In the genomic region with DNA sequence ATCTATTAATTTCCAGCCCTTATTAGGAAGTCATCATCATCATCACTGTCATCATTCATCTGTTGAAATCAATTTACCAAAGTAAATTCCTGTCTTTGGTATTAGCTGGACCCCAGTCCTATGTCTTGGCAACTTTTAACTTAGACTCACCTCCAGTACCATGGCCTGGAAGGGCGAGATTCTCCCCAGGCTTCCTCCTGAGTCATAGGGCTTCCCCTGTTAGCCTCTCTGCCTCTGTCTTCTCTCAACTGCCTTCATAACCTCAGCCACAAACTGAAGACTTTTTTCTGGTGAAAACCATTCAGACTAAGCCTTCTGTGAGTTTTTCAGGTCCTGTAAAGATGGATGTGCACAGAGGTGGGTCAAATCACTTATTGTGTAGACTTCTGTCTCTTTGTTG, we compare ENCODE assay signal across 20 cellular contexts.
"Had no signal": no experiment of that assay in that cellular context is flagged by ENCODE, and none has a peak within 500 bp of the region (broad histone marks: within the 10 kb centered on the region; RNA-seq: fewer than 3 reads in every experiment).

No MANE protein-coding gene starts in this region.

- H3K27me3 ChIP-seq: esophagus muscularis mucosa, gastroesophageal sphincter, pancreas, testis, tibial nerve, upper lobe of right lung, vagina had no signal

- H3K4me1 ChIP-seq: esophagus muscularis mucosa, gastroesophageal sphincter, pancreas, testis, tibial nerve, upper lobe of right lung, vagina had no signal

- DNase-seq: effector memory CD4-positive, alpha-beta T cell; kidney; left colon; left ventricle myocardium superior; mesendoderm; naive B cell; occipital lobe; pancreas; stimulated activated CD4-positive, alpha-beta T cell treated with anti-CD3 and anti-CD28 coated beads, Interleukin-2, amount 100 ng/mL, for 24 hours; stimulated activated CD4-positive, alpha-beta T cell treated with anti-CD3 and anti-CD28 coated beads, Interleukin-4, amount 100 ng/mL, for 4 hours; stimulated activated naive B cell treated with anti-CD40 and anti-IgM and Interleukin-4, amounts not matched to agents 10 μg/mL and 1 μg/mL and 100 μg/mL, for 72 hours; stimulated activated naive CD8-positive, alpha-beta T cell treated with anti-CD3 and anti-CD28 coated beads, Interleukin-15, amount 100 ng/mL, for 72 hours; testis; upper lobe of right lung had no signal

- H3K27ac ChIP-seq: epithelial cell of prostate, esophagus muscularis mucosa, gastroesophageal sphincter, pancreas, testis, tibial nerve, upper lobe of right lung, vagina had no signal

- ATAC-seq: gastroesophageal sphincter; left colon; left ventricle myocardium superior; pancreas; sciatic nerve; stimulated activated naive B cell treated with anti-CD40 and anti-IgM and Interleukin-4, amounts not matched to agents 10 μg/mL and 1 μg/mL and 100 μg/mL, for 72 hours; stimulated activated naive CD8-positive, alpha-beta T cell treated with anti-CD3 and anti-CD28 coated beads, Interleukin-15, amount 100 ng/mL, for 72 hours; upper lobe of right lung had no signal
